Comparison of ENCODE assay signal across 8 cellular contexts in genomic region chr17:44004077-44004760, GRCh38. TPM values are rescaled to one million over a fixed set of nuclear protein-coding genes. Genes with fewer than 3 reads are reported as not detected.
DNase-seq lines count a peak whose midpoint lies in the region; ATAC-seq and TF ChIP-seq lines count a peak whose summit lies in the region.

TSS of gene NAGS (plus strand) at chr17:44004622. CDS start at chr17:44004664, 42 bp downstream.

- no peaks in the 10 kb centered on the region for H3K9me3 ChIP-seq in sigmoid colon
- H3K9me3 ChIP-seq in MG63, result no peaks in the 10 kb centered on the region

- no peak for TF ChIP-seq CTCF in fibroblast of villous mesenchyme (IDR thresholded peaks at IDR 0.05; ENCODE audit: insufficient read depth, low read depth, low read length)
- no peak for TF ChIP-seq CTCF in sigmoid colon (IDR thresholded peaks at IDR 0.05)
- no peak for TF ChIP-seq CTCF in omental fat pad (IDR thresholded peaks at IDR 0.05)

- no peak for TF ChIP-seq POLR2A in sigmoid colon (IDR thresholded peaks at IDR 0.05)

- peaks cover 0 to 42% (median 40%) of the 10 kb centered on the region in 4 donors for H3K4me1 ChIP-seq in sigmoid colon

- WGBS in sigmoid colon, 2 donors, result 6 to 10% methylated on average over 25 of the region's 25 CpGs

- no peak for TF ChIP-seq EP300 in sigmoid colon (IDR thresholded peaks at IDR 0.05)

- intact Hi-C loops in sigmoid colon (cut with DNase I), result no loop called here

- H3K27ac ChIP-seq in sigmoid colon, result no peak within 1 kb of the TSS

- ATAC-seq in GM21528 (IDR thresholded peaks at IDR 0.05; ENCODE audit: low FRiP score, unreplicated experiment), result no peak
- no peak for ATAC-seq in omental fat pad (ENCODE audit: low FRiP score)

- H3K4me3 ChIP-seq in fibroblast of villous mesenchyme (ENCODE audit: low read depth, low read length) (peak within 1 kb of the TSS; percentile 43), sigmoid colon (peak within 1 kb of the TSS in 3 of 4 donors; percentile 44 to 53 (median 53)), MG63 (no peak within 1 kb of the TSS)

- H3K36me3 ChIP-seq in sigmoid colon (no peaks in the 10 kb centered on the region), MG63 (no peaks in the 10 kb centered on the region)

- DNase-seq in DMS79 treated with DMSO at 0.1 percent for 48 hours (lab: John Stamatoyannopoulos, UW) (peak; percentile 34), DMS79 (lab: John Stamatoyannopoulos, UW) (no peak), T-helper 22 cell (ENCODE audit: low read depth) (peak; percentile 8), fibroblast of villous mesenchyme (ENCODE audit: low read depth) (no peak), sigmoid colon (no peak), omental fat pad (ENCODE audit: low spot score) (no peak), MG63 (no peak)

- H3K27me3 ChIP-seq in sigmoid colon (peaks cover 22 to 65% (median 40%) of the 10 kb centered on the region in 3 donors), MG63 (no peaks in the 10 kb centered on the region)

RNA-seq across cellular contexts. Expression of gene NAGS, which starts in this region (rescaled TPM):
- total RNA-seq in fibroblast of villous mesenchyme, result 0.43 and 0.64 TPM in 2 replicates
- 1 to 10 TPM in 1 of 4 donors, under 1 TPM in 3; 0.54 to 1.4 (median 0.77) TPM for total RNA-seq in sigmoid colon
- 10 to 100 TPM in 2 of 3 donors, 1 to 10 TPM in 1; 3.9 to 13.2 (median 10.9) TPM for polyA plus RNA-seq in sigmoid colon
- total RNA-seq in omental fat pad, result 1 to 10 TPM in 1 of 4 donors, under 1 TPM in 3; 0.37 to 1.6 (median 0.77) TPM
- 1.4 TPM in 1 of 2 replicates, not detected in the other for total RNA-seq in MG63 (2014; rRNA removed; shearing (Covaris generic); ENCODE audit: low replicate concordance)

Comparison
In these comparisons a context has a peak if more than half of its experiments do, and no peak if none do; other contexts are left out.
1. DNase-seq: peak in DMS79 treated with DMSO at 0.1 percent for 48 hours (single experiment) and T-helper 22 cell (single experiment); none in DMS79 (single experiment), fibroblast of villous mesenchyme (single experiment), sigmoid colon (single experiment), omental fat pad (single experiment) and MG63 (single experiment).